Comparison of ENCODE assay signal across 8 cellular contexts in the genomic region with DNA sequence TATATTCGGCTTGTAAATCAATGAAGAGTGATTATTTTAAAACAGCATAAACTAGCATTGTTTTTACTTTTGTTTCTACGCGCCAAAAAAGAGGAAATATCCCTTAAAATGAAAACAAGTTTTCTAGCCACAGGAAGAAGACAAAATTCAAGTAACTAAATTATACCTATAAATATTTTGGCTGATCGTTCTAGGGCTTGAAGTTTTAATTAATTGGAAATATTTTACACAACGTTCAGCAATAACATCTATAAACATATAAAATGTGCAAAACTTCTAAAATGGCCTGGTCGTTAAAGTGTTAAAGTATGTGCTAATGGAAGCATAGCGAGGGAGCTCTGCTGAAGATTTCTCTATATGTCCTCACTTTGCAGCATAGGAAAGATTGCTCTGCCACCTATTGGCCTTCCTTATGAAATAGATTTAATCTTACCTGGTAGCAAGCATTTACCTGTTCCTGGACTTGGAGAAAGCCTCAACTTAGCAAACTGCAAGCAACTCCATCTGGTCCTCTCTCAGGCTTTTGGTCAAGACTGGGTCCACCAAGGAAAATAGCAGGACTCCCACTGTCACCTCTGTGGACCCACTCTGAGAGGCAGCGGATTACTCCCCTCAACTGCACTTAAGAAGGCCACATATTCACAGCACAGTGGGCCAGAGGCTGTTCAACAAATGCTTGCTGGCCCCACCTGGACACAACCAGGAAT.
DNase-seq lines count a peak whose midpoint lies in the region; ATAC-seq and TF ChIP-seq lines count a peak whose summit lies in the region.

No MANE protein-coding gene starts in this region.

- H3K9me2 ChIP-seq in MM.1S (replicated peaks; ENCODE audit: insufficient read depth, low read length), result no peaks in the 10 kb centered on the region

- no peaks in the 10 kb centered on the region for H3K36me3 ChIP-seq in MM.1S (replicated peaks; ENCODE audit: insufficient read depth, low read length)
- H3K36me3 ChIP-seq in ascending aorta, result no peaks in the 10 kb centered on the region

- H3K9ac ChIP-seq in MM.1S (ENCODE audit: low read length), result no peak overlapping the region

- H3K4me3 ChIP-seq in MM.1S (ENCODE audit: low read length) (no peak overlapping the region), ascending aorta (no peak overlapping the region)

- no peaks in the 10 kb centered on the region for H4K20me1 ChIP-seq in MM.1S (ENCODE audit: insufficient read depth, low read length)

- peak; percentile 88 for TF ChIP-seq CTCF in MM.1S (IDR thresholded peaks at IDR 0.05; ENCODE audit: low read length)
- TF ChIP-seq CTCF in RWPE1 (conservative IDR thresholded peaks at IDR 0.05; ENCODE audit: low read depth), result peak; percentile 67
- TF ChIP-seq CTCF in ascending aorta (IDR thresholded peaks at IDR 0.05), result peak in 2 of 3 experiments; percentile 37 to 48

- no peaks in the 10 kb centered on the region for H3F3A ChIP-seq in MM.1S (ENCODE audit: insufficient read depth, low read length)

- H3K4me1 ChIP-seq in MM.1S (ENCODE audit: low read length) (0 out of 2 replicates have a peak, but pooled peaks cover 6% of the 10 kb centered on the region), ascending aorta (no peaks in the 10 kb centered on the region)

- H2AFZ ChIP-seq in MM.1S (ENCODE audit: low read length), result no peak overlapping the region

- peak; percentile 78 to 84 for ATAC-seq in activated CD4-positive, CD25-positive, alpha-beta regulatory T cell treated with anti-CD3 and anti-CD28 coated beads, Interleukin-2, amount 50 U/mL, for 24 hours

- H3K79me2 ChIP-seq in MM.1S (ENCODE audit: low read length), result no peaks in the 10 kb centered on the region

- intact Hi-C loops in ascending aorta (cut with DNase I), result loop anchor here (1.0 to 10.0 kb wide), 2 partner anchors 346 to 510 kb away; no protein-coding TSS in a partner anchor

- H3K9me3 ChIP-seq in MM.1S (replicated peaks; ENCODE audit: insufficient read depth, low read length), result no peaks in the 10 kb centered on the region
- no peaks in the 10 kb centered on the region for H3K9me3 ChIP-seq in ascending aorta

- H3K4me2 ChIP-seq in MM.1S (ENCODE audit: low read depth, low read length), result peak overlapping the region; percentile 23; the same call in 1 of the 2 replicates

- CTCF ChIA-PET in RWPE1 (lab: Yijun Ruan, JAX), result interaction anchor here (0.6 to 2.5 kb wide), 7 partner anchors 143 to 513 kb away, joined by 3 to 22 read pairs (median 4); no protein-coding TSS in a partner anchor

- POLR2A ChIA-PET in RWPE1 (lab: Yijun Ruan, JAX; ENCODE audit: low non-redundant PET), result interaction anchor here (0.7 to 1.0 kb wide), 2 partner anchors 508 to 655 kb away, joined by 4 read pairs; no protein-coding TSS in a partner anchor

- H3K27me3 ChIP-seq in MM.1S (replicated peaks; ENCODE audit: insufficient read depth, low read length) (0 out of 2 replicates have a peak, but pooled peaks cover 11% of the 10 kb centered on the region), ascending aorta (no peaks in the 10 kb centered on the region)

- DNase-seq in activated CD4-positive, CD25-positive, alpha-beta regulatory T cell (lab: John Stamatoyannopoulos, UW), result no peak
- peak; percentile 89 for DNase-seq in MM.1S
- peak; percentile 62 for DNase-seq in RWPE1 (ENCODE audit: low spot score)
- no peak for DNase-seq in ascending aorta (ENCODE audit: low spot score in 2 of 2)
- DNase-seq in iPS DF 4.7 (ENCODE audit: extremely low read depth, low spot score), result peak; percentile 28
- peak; percentile 18 for DNase-seq in stimulated activated CD4-positive, alpha-beta T cell treated with anti-CD3 and anti-CD28 coated beads, Interleukin-1b, Interleukin-23, amount 100 ng/mL, for 48 hours
- DNase-seq in NCI-H2227 (lab: John Stamatoyannopoulos, UW; ENCODE audit: unreplicated experiment), result no peak

- H3K27ac ChIP-seq in MM.1S (ENCODE audit: low read length) (no peak overlapping the region), RWPE1 (no peak overlapping the region), ascending aorta (no peak overlapping the region)

Comparison
In these comparisons a context has a peak if more than half of its experiments do, and no peak if none do; other contexts are left out.
1. DNase-seq: peak in MM.1S (single experiment), RWPE1 (single experiment), iPS DF 4.7 (single experiment) and stimulated activated CD4-positive, alpha-beta T cell treated with anti-CD3 and anti-CD28 coated beads, Interleukin-1b, Interleukin-23, amount 100 ng/mL, for 48 hours (single experiment); none in activated CD4-positive, CD25-positive, alpha-beta regulatory T cell (0 of 4), ascending aorta (0 of 2) and NCI-H2227 (single experiment).
2. Peak in every context shown above with its lines, with median percentiles within 50 percentile points of each other: CTCF ChIP-seq.